Comparison of ENCODE assay signal across 12 cellular contexts in the genomic region with DNA sequence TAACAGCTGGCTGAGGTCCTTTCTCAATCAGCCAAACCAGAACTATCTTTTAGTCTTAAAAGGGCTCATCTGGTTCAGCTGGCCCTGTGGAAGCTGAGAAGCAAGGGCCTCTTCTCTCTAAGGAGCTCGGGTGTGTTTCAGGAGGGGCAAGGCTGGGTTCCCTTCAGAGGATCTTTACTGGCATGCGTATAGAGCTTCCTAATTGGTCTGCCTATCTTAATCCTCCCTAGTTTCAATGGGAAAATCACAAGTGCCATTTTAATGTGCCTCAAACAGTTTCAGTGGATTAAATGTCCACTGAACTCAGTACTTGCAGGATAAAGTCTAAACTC.
DNase-seq lines count a peak whose midpoint lies in the region; ATAC-seq, FAIRE-seq and TF ChIP-seq lines count a peak whose summit lies in the region.
"Had no signal": no experiment of that assay in that cellular context is flagged by ENCODE, and none has a peak within 500 bp of the region (broad histone marks: within the 10 kb centered on the region; RNA-seq: fewer than 3 reads in every experiment).

No MANE protein-coding gene starts in this region.

- no peaks in the 10 kb centered on the region for H3K9me3 ChIP-seq in left lung
- no peaks in the 10 kb centered on the region for H3K9me3 ChIP-seq in thoracic aorta

- no peak for DNase-seq in HFFc6
- no peak for DNase-seq in brain microvascular endothelial cell
- DNase-seq in left lung = no peak
- DNase-seq in thoracic aorta (ENCODE audit: low spot score) = no peak
- DNase-seq in H54 (ENCODE audit: insufficient read length, low spot score) = no peak
- DNase-seq in NCI-H1105 (lab: John Stamatoyannopoulos, UW) = no peak
- DNase-seq: activated CD4-positive, alpha-beta T cell treated with anti-CD3 and anti-CD28 coated beads, Interleukin-2, amount 50 U/mL, for 4 hours; activated naive CD8-positive, alpha-beta T cell treated with anti-CD3 and anti-CD28 coated beads, Interleukin-2, amount 10 ng/mL, durations not matched to agents 7 days and 5 days had no signal

- in situ Hi-C loops in brain microvascular endothelial cell (cut with HindIII; ENCODE audit: low pct_ligation_motif_present, low sequenced_read_pairs) = no loop called here

- no peak for TF ChIP-seq POLR2A in H54 (IDR thresholded peaks at IDR 0.05; ENCODE audit: low read depth, low read length)

- intact Hi-C loops in left lung (cut with DNase I) = no loop called here

- H3K27ac Mint-ChIP-seq in HFFc6 = peak overlapping the region; percentile 91
- H3K27ac Mint-ChIP-seq: activated naive CD8-positive, alpha-beta T cell treated with anti-CD3 and anti-CD28 coated beads, Interleukin-2, amount 10 ng/mL, durations not matched to agents 7 days and 5 days had no signal

- H3K9me3 Mint-ChIP-seq in HFFc6 = no peaks in the 10 kb centered on the region

- no peak overlapping the region for H3K4me3 Mint-ChIP-seq in HFFc6
- H3K4me3 Mint-ChIP-seq: activated naive CD8-positive, alpha-beta T cell treated with anti-CD3 and anti-CD28 coated beads, Interleukin-2, amount 10 ng/mL, durations not matched to agents 7 days and 5 days had no signal

- H3K4me3 ChIP-seq in brain microvascular endothelial cell (ENCODE audit: low read depth, low read length) (no peak overlapping the region), left lung (no peak overlapping the region), thoracic aorta (no peak overlapping the region)

- H3K27ac ChIP-seq in brain microvascular endothelial cell = peak overlapping the region; percentile 74
- H3K27ac ChIP-seq in left lung = peak overlapping the region; percentile 63 to 64
- peak overlapping the region; percentile 66 to 67 for H3K27ac ChIP-seq in thoracic aorta

- H3K36me3 ChIP-seq in brain microvascular endothelial cell (replicated peaks) (peaks cover 6% of the 10 kb centered on the region), left lung (no peaks in the 10 kb centered on the region), thoracic aorta (peaks cover 8% of the 10 kb centered on the region)

- H3K4me1 Mint-ChIP-seq in HFFc6 (ENCODE audit: low read depth) = peaks cover 36% of the 10 kb centered on the region

- H3K4me1 ChIP-seq in left lung (peaks cover 0 to 14% of the 10 kb centered on the region in 2 donors), thoracic aorta (ENCODE audit: control insufficient read depth in 1 of 2, low read depth in 2 of 2) (peaks cover 7 to 17% of the 10 kb centered on the region in 2 donors)

- ATAC-seq in left lung = peak; percentile 14
- no peak for ATAC-seq in thoracic aorta (ENCODE audit: insufficient number of reproducible peaks, low FRiP score, low read depth)
- no peak for ATAC-seq in GM21737 (IDR thresholded peaks at IDR 0.05; ENCODE audit: unreplicated experiment)
- ATAC-seq in GM18517 (IDR thresholded peaks at IDR 0.05; ENCODE audit: unreplicated experiment) = no peak

- H3K36me3 Mint-ChIP-seq in HFFc6 (ENCODE audit: low read depth) = peaks cover 18% of the 10 kb centered on the region
- H3K36me3 Mint-ChIP-seq: activated naive CD8-positive, alpha-beta T cell treated with anti-CD3 and anti-CD28 coated beads, Interleukin-2, amount 10 ng/mL, durations not matched to agents 7 days and 5 days had no signal

- TF ChIP-seq CTCF in HFFc6 (IDR thresholded peaks at IDR 0.05) = no peak
- no peak for TF ChIP-seq CTCF in brain microvascular endothelial cell (IDR thresholded peaks at IDR 0.05; ENCODE audit: low read depth, low read length, missing control alignments)
- no peak for TF ChIP-seq CTCF in left lung (IDR thresholded peaks at IDR 0.05)
- no peak for TF ChIP-seq CTCF in thoracic aorta (IDR thresholded peaks at IDR 0.05)

- no peak for FAIRE-seq in H54 (lab: Jason Lieb, UNC)
- FAIRE-seq: endometrium, GM18507 had no signal

- H3K27me3 Mint-ChIP-seq in HFFc6 (ENCODE audit: insufficient read depth) = no peaks in the 10 kb centered on the region

- no peaks in the 10 kb centered on the region for H3K27me3 ChIP-seq in brain microvascular endothelial cell (replicated peaks)
- no peaks in the 10 kb centered on the region for H3K27me3 ChIP-seq in left lung
- no peaks in the 10 kb centered on the region for H3K27me3 ChIP-seq in thoracic aorta (replicated peaks; ENCODE audit: insufficient read depth)
